1 cellular context compared by ENCODE assay signal in genomic region chr9:15306757-15307522, GRCh38.
TF ChIP-seq lines count a peak whose summit lies in the region.

Gene TTC39B (minus strand): TSS chr9:15307216. CDS start chr9:15307125, 91 bp downstream.

TF ChIP-seq in HepG2, 621 proteins besides CTCF, POLR2A, EP300 and RAD21 (continued from another document and continues in another):
- TF ChIP-seq PLSCR1 (CRISPR knock-in tag; IDR thresholded peaks at IDR 0.05; ENCODE audit: borderline replicate concordance): 0 out of 2 replicates have a peak, but pooled peaks have one; percentile 26
- TF ChIP-seq ZFP91 (CRISPR knock-in tag; IDR thresholded peaks at IDR 0.05; ENCODE audit: borderline replicate concordance): peak; percentile 62; the same call in 1 of the 2 replicates
- TF ChIP-seq PPARG (CRISPR knock-in tag; conservative IDR thresholded peaks at IDR 0.05): 0 out of 2 replicates have a peak, but pooled peaks have one; percentile 22
- TF ChIP-seq ATF2 (CRISPR knock-in tag; IDR thresholded peaks at IDR 0.05): peak; percentile 60; the same call in 1 of the 2 replicates
- no peak for TF ChIP-seq JDP2 (CRISPR knock-in tag; IDR thresholded peaks at IDR 0.05; ENCODE audit: borderline replicate concordance)
- peak; percentile 23; the same call in 1 of the 2 replicates for TF ChIP-seq ARNTL (CRISPR knock-in tag; IDR thresholded peaks at IDR 0.05)
- 0 out of 2 replicates have a peak, but pooled peaks have one; percentile 12 for TF ChIP-seq MED1 (CRISPR knock-in tag; IDR thresholded peaks at IDR 0.05)
- no peak for TF ChIP-seq ZNF407 (CRISPR knock-in tag; IDR thresholded peaks at IDR 0.05; ENCODE audit: not compliant biosample characterization)
- TF ChIP-seq RBM39 (IDR thresholded peaks at IDR 0.05; ENCODE audit: low read depth, low read length, poor library complexity, severe bottlenecking): no peak
- peak; percentile 84; the same call in 1 of the 2 replicates for TF ChIP-seq GABPB1 (CRISPR knock-in tag; IDR thresholded peaks at IDR 0.05)
- TF ChIP-seq ZNF263 (CRISPR knock-in tag; IDR thresholded peaks at IDR 0.05): 0 out of 2 replicates have a peak, but pooled peaks have one; percentile 36
- no peak for TF ChIP-seq ZNF629 (CRISPR knock-in tag; conservative IDR thresholded peaks at IDR 0.05)
- TF ChIP-seq ZNF235 (CRISPR knock-in tag; IDR thresholded peaks at IDR 0.05; ENCODE audit: borderline replicate concordance): no peak
- peak; percentile 75 for TF ChIP-seq ZNF781 (CRISPR knock-in tag; IDR thresholded peaks at IDR 0.05; ENCODE audit: borderline replicate concordance, not compliant biosample characterization)
- peak; percentile 84; the same call in 1 of the 2 replicates for TF ChIP-seq ZNF558 (CRISPR knock-in tag; IDR thresholded peaks at IDR 0.05; ENCODE audit: borderline replicate concordance)
- no peak for TF ChIP-seq SYNCRIP (IDR thresholded peaks at IDR 0.05; ENCODE audit: insufficient read depth, low read depth, low read length)
- TF ChIP-seq PHF21A (CRISPR knock-in tag; IDR thresholded peaks at IDR 0.05): peak; percentile 85
- peak; percentile 55; the same call in 1 of the 2 replicates for TF ChIP-seq HNF1B (CRISPR knock-in tag; IDR thresholded peaks at IDR 0.05)
- TF ChIP-seq HINFP (CRISPR knock-in tag; IDR thresholded peaks at IDR 0.05; ENCODE audit: low read depth): peak; percentile 53; the same call in 1 of the 2 replicates
- peak; percentile 9; the same call in 1 of the 2 replicates for TF ChIP-seq ZNF331 (CRISPR knock-in tag; IDR thresholded peaks at IDR 0.05)
- TF ChIP-seq ZNF7 (CRISPR knock-in tag; IDR thresholded peaks at IDR 0.05): peak; percentile 67; the same call in 1 of the 2 replicates
- peak; percentile 13; the same call in 1 of the 2 replicates for TF ChIP-seq SALL1 (CRISPR knock-in tag; IDR thresholded peaks at IDR 0.05)
- 0 out of 2 replicates have a peak, but pooled peaks have one; percentile 46 for TF ChIP-seq ZBTB46 (CRISPR knock-in tag; IDR thresholded peaks at IDR 0.05; ENCODE audit: borderline replicate concordance)
- TF ChIP-seq SPEN (CRISPR knock-in tag; IDR thresholded peaks at IDR 0.05; ENCODE audit: low read depth): peak; percentile 56; the same call in 1 of the 2 replicates
- peak; percentile 47 for TF ChIP-seq SKI (IDR thresholded peaks at IDR 0.05; ENCODE audit: partially characterized antibody)
- TF ChIP-seq ZNF678 (CRISPR knock-in tag; IDR thresholded peaks at IDR 0.05): no peak
- TF ChIP-seq NR1H2 (CRISPR knock-in tag; IDR thresholded peaks at IDR 0.05; ENCODE audit: borderline replicate concordance, low read depth): no peak
- no peak for TF ChIP-seq ZSCAN29 (CRISPR knock-in tag; conservative IDR thresholded peaks at IDR 0.05)
- no peak for TF ChIP-seq ZFP62 (CRISPR knock-in tag; IDR thresholded peaks at IDR 0.05)
- 0 out of 2 replicates have a peak, but pooled peaks have one; percentile 58 for TF ChIP-seq EEA1 (CRISPR knock-in tag; IDR thresholded peaks at IDR 0.05; ENCODE audit: borderline replicate concordance)
- peak; percentile 67 for TF ChIP-seq ARID4A (CRISPR knock-in tag; IDR thresholded peaks at IDR 0.05; ENCODE audit: borderline replicate concordance)
- TF ChIP-seq SAP130 (CRISPR knock-in tag; IDR thresholded peaks at IDR 0.05; ENCODE audit: low read depth): peak; percentile 72
